ENCODE assay signal across 10 cellular contexts in genomic region chr5:154829589-154830218, GRCh38. TPM values are rescaled to one million over a fixed set of nuclear protein-coding genes. Genes with fewer than 3 reads are reported as not detected.
DNase-seq lines count a peak whose midpoint lies in the region; ATAC-seq and TF ChIP-seq lines count a peak whose summit lies in the region.
"Had no signal": no experiment of that assay in that cellular context is flagged by ENCODE, and none has a peak within 500 bp of the region (broad histone marks: within the 10 kb centered on the region; RNA-seq: fewer than 3 reads in every experiment).

No MANE protein-coding gene starts in this region.

- H3K9me3 ChIP-seq in HCT116 (ENCODE audit: control insufficient read depth in 1 of 2, insufficient read depth in 1 of 2, low read depth in 1 of 2, low read length in 2 of 2), result no peaks in the 10 kb centered on the region
- H3K9me3 ChIP-seq in SJCRH30 (replicated peaks), result no peaks in the 10 kb centered on the region
- no peaks in the 10 kb centered on the region for H3K9me3 ChIP-seq in A673 (ENCODE audit: low read depth, low read length, poor library complexity, severe bottlenecking)

- peak overlapping the region in 1 of 2 experiments; percentile 33; a peak in 2 of 4 replicates for H3K4me3 ChIP-seq in HCT116 (replicated peaks in 1 of 2; ENCODE audit: low read depth in 1 of 2, low read length in 2 of 2)
- no peak overlapping the region for H3K4me3 ChIP-seq in SJCRH30
- H3K4me3 ChIP-seq in A673 (ENCODE audit: low read depth, low read length, poor library complexity, severe bottlenecking), result no peak overlapping the region

- RAD21 ChIA-PET in HCT116 (lab: Charles Lee; ENCODE audit: low non-redundant PET in 1 of 2, low total read pairs in 2 of 2, uncharacterized antibody in 2 of 2, unreplicated experiment in 2 of 2), result no interaction called here

- TF ChIP-seq POLR2A in HCT116 (IDR thresholded peaks at IDR 0.05; ENCODE audit: borderline replicate concordance, extremely low read depth, insufficient read depth, insufficient read length), result no peak

- no peaks in the 10 kb centered on the region for H3K9me2 ChIP-seq in HCT116 (ENCODE audit: insufficient read depth)

- H3K79me2 ChIP-seq in HCT116 (ENCODE audit: insufficient read depth, low read length), result no peaks in the 10 kb centered on the region

- CTCF ChIA-PET in HCT116 (lab: Charles Lee) (interaction anchor here (0.9 kb wide), 1 partner anchor 179 kb away, joined by 5 read pairs; no protein-coding TSS in a partner anchor), MCF 10A (lab: Yijun Ruan, JAX) (interaction anchor here (0.5 to 2.2 kb wide), 7 partner anchors 14 to 181 kb away, joined by 3 to 5 read pairs (median 4); no protein-coding TSS in a partner anchor), A673 (lab: Charles Lee) (no interaction called here), WTC11 (lab: Charles Lee) (no interaction called here)

- no peaks in the 10 kb centered on the region for H4K20me1 ChIP-seq in HCT116 (ENCODE audit: insufficient read depth)

- H2AFZ ChIP-seq in HCT116 (ENCODE audit: low read depth, low read length, poor library complexity, severe bottlenecking), result no peak overlapping the region

- peak; percentile 86 for ATAC-seq in HCT116
- peak; percentile 14 for ATAC-seq in sciatic nerve
- ATAC-seq in HG03139 (IDR thresholded peaks at IDR 0.05; ENCODE audit: unreplicated experiment), result no peak
- ATAC-seq in WTC11, result no peak

- H3K9me3 Mint-ChIP-seq in MCF 10A (ENCODE audit: unreplicated experiment), result no peaks in the 10 kb centered on the region
- H3K9me3 Mint-ChIP-seq in WTC11, result no peaks in the 10 kb centered on the region
- H3K9me3 Mint-ChIP-seq: nephron progenitor cell had no signal

- H3K4me1 ChIP-seq in HCT116 (ENCODE audit: control insufficient read depth in 1 of 2, insufficient read depth in 2 of 2, low read length in 2 of 2) (peaks cover 35 to 44% of the 10 kb centered on the region in 2 experiments), SJCRH30 (peaks cover 27% of the 10 kb centered on the region), A673 (ENCODE audit: insufficient read depth, low read length, poor library complexity, severe bottlenecking) (peaks cover 4% of the 10 kb centered on the region)

- BruUV-seq in HCT116 (replicated peaks; lab: Mats Ljungman, UMichigan) (no TSS peak), MCF 10A (replicated peaks; lab: Mats Ljungman, UMichigan) (no TSS peak), A673 (replicated peaks; lab: Mats Ljungman, UMichigan) (no TSS peak)

- peak overlapping the region; percentile 11; the same call in 1 of the 2 replicates for H3K9ac ChIP-seq in HCT116 (ENCODE audit: low read length)

- H3K4me3 Mint-ChIP-seq in MCF 10A (ENCODE audit: unreplicated experiment), result peak overlapping the region; percentile 14
- no peak overlapping the region for H3K4me3 Mint-ChIP-seq in WTC11
- H3K4me3 Mint-ChIP-seq: nephron progenitor cell had no signal

- no peak for TF ChIP-seq CTCF in HCT116 (IDR thresholded peaks at IDR 0.05 in 2 of 3, conservative IDR thresholded peaks at IDR 0.05 in 1 of 3; ENCODE audit: borderline replicate concordance in 1 of 3, insufficient read depth in 1 of 3, low read depth in 2 of 3, low read length in 2 of 3)
- no peak for TF ChIP-seq CTCF in MCF 10A (IDR thresholded peaks at IDR 0.05; ENCODE audit: unreplicated experiment)
- TF ChIP-seq CTCF in A673 (conservative IDR thresholded peaks at IDR 0.05; ENCODE audit: low read depth, low read length), result no peak
- no peak for TF ChIP-seq CTCF in WTC11 (IDR thresholded peaks at IDR 0.05)

- H3K27me3 Mint-ChIP-seq in MCF 10A (ENCODE audit: insufficient read depth, unreplicated experiment), result no peaks in the 10 kb centered on the region
- H3K27me3 Mint-ChIP-seq in WTC11 (ENCODE audit: low read depth), result no peaks in the 10 kb centered on the region

- H3K27me3 ChIP-seq in HCT116 (ENCODE audit: insufficient read depth, low read length) (no peaks in the 10 kb centered on the region), SJCRH30 (no peaks in the 10 kb centered on the region), A673 (replicated peaks; ENCODE audit: insufficient read depth, low read depth, low read length, poor library complexity) (no peaks in the 10 kb centered on the region)

- DNase-seq in HCT116 (ENCODE audit: low read depth, low spot score) (peak; percentile 85), SJCRH30 (peak; percentile 65 to 74), MCF 10A (ENCODE audit: unreplicated experiment) (peak; percentile 98), sciatic nerve (ENCODE audit: low spot score) (no peak), A673 (ENCODE audit: low spot score) (no peak), WTC11 (ENCODE audit: low spot score) (no peak), AML-193 (lab: John Stamatoyannopoulos, UW) (no peak)
- DNase-seq: NCI-H1092 treated with DMSO at 0.1 percent for 48 hours, nephron progenitor cell had no signal

- H3K36me3 Mint-ChIP-seq in MCF 10A (ENCODE audit: insufficient read depth, unreplicated experiment), result peaks cover 45% of the 10 kb centered on the region
- peaks cover 32% of the 10 kb centered on the region for H3K36me3 Mint-ChIP-seq in WTC11

- POLR2A ChIA-PET in HCT116 (lab: Charles Lee) (interaction anchor here (2.1 kb wide), 1 partner anchor 28 kb away, joined by 7 read pairs; the partner anchor contains the start of gene CNOT8), MCF 10A (lab: Yijun Ruan, JAX) (interaction anchor here (0.7 to 4.4 kb wide), 18 partner anchors 10 to 383 kb away, joined by 3 to 78 read pairs (median 6); partner anchors contain the start of genes CNOT8, FAXDC2 and SAP30L), A673 (lab: Charles Lee; ENCODE audit: low non-redundant PET) (no interaction called here), WTC11 (lab: Charles Lee) (interaction anchor here (0.5 kb wide), 1 partner anchor 16 kb away, joined by 4 read pairs; no protein-coding TSS in a partner anchor)

- H3K4me1 Mint-ChIP-seq in MCF 10A (ENCODE audit: insufficient read depth, unreplicated experiment) (peaks cover 54% of the 10 kb centered on the region), WTC11 (no peaks in the 10 kb centered on the region)

- no peak; the same call in 1 of the 2 replicates for TF ChIP-seq RAD21 in HCT116 (IDR thresholded peaks at IDR 0.05; ENCODE audit: low read depth)

- H3K27ac Mint-ChIP-seq in MCF 10A (ENCODE audit: low read depth, unreplicated experiment) (peak overlapping the region; percentile 87), WTC11 (no peak overlapping the region)
- H3K27ac Mint-ChIP-seq: nephron progenitor cell had no signal

- H3K36me3 ChIP-seq in HCT116 (ENCODE audit: control insufficient read depth in 1 of 2, insufficient read depth in 2 of 2, low read length in 2 of 2), result no peaks in the 10 kb centered on the region
- H3K36me3 ChIP-seq in SJCRH30, result no peaks in the 10 kb centered on the region
- peaks cover 7% of the 10 kb centered on the region for H3K36me3 ChIP-seq in A673 (ENCODE audit: insufficient read depth, low read length, poor library complexity, severe bottlenecking)

- intact Hi-C loops in HCT116 (cut with micrococcal nuclease) (no loop called here), MCF 10A (cut with micrococcal nuclease) (loop anchor here (2.0 kb wide), 1 partner anchor 29 kb away; the partner anchor contains the start of gene CNOT8), sciatic nerve (cut with DNase I) (no loop called here), A673 (cut with micrococcal nuclease; ENCODE audit: unreplicated experiment) (no loop called here)

- peak overlapping the region; percentile 56 for H3K27ac ChIP-seq in HCT116 (ENCODE audit: low read depth, low read length)
- H3K27ac ChIP-seq in SJCRH30, result peak overlapping the region; percentile 65
- H3K27ac ChIP-seq in A673 (ENCODE audit: low read depth, low read length, poor library complexity, severe bottlenecking), result no peak overlapping the region

- H3K4me2 ChIP-seq in HCT116 (ENCODE audit: low read length), result peak overlapping the region; percentile 66

TF ChIP-seq in HCT116, 20 proteins besides CTCF, POLR2A, EP300 and RAD21 (continues in another document):
- TF ChIP-seq SRF (IDR thresholded peaks at IDR 0.05; ENCODE audit: low read depth) (peak; percentile 65), EGR1 (IDR thresholded peaks at IDR 0.05; ENCODE audit: low read depth) (no peak), POLR2AphosphoS5 (IDR thresholded peaks at IDR 0.05; ENCODE audit: low read depth, low read length) (peak; percentile 63), CBX3 (IDR thresholded peaks at IDR 0.05; ENCODE audit: low read depth) (peak; percentile 89), MAX (IDR thresholded peaks at IDR 0.05) (peak; percentile 80; the same call in 1 of the 2 replicates), YY1 (IDR thresholded peaks at IDR 0.05; ENCODE audit: extremely low read depth, insufficient replicate concordance, low read depth, low read length) (peak; percentile 4), SIN3A (IDR thresholded peaks at IDR 0.05; ENCODE audit: low read depth) (peak; percentile 73; the same call in 1 of the 2 replicates)

TF ChIP-seq in WTC11, 78 proteins besides CTCF, POLR2A, EP300 and RAD21 (continues in another document):
- no peak for TF ChIP-seq AR (CRISPR knock-in tag; IDR thresholded peaks at IDR 0.05)

RNA-seq across cellular contexts. Expression of gene FAXDC2, which starts 20.7 kb away (rescaled TPM):
- total RNA-seq in HCT116 (2021; ENCODE audit: unreplicated experiment) (0.22 TPM), MCF 10A (2022) (0.79 and 2.1 TPM in 2 replicates), sciatic nerve (60.9 TPM), A673 (2021) (0.44 TPM in 1 of 2 replicates, not detected in the other), WTC11 (2021) (3.9 to 6.0 TPM (median 5.5 TPM) in 3 replicates)
- polyA plus RNA-seq in HCT116 (2012), result 0.27 and 0.68 TPM in 2 replicates
- 2.6 and 4.2 TPM in 2 replicates for total RNA-seq in SJCRH30 (2014; rRNA removed; shearing (Covaris generic))

RNA-seq across cellular contexts. Expression of gene CNOT8, which starts 28.7 kb away (rescaled TPM):
- total RNA-seq in HCT116 (2021; ENCODE audit: unreplicated experiment), result 45.0 TPM
- 34.5 and 39.1 TPM in 2 replicates for polyA plus RNA-seq in HCT116 (2012)
- total RNA-seq in SJCRH30 (2014; rRNA removed; shearing (Covaris generic)), result 64.4 and 65.5 TPM in 2 replicates
- total RNA-seq in MCF 10A (2022), result 52.3 and 60.5 TPM in 2 replicates
- 45.3 TPM for total RNA-seq in sciatic nerve
- 45.2 and 50.2 TPM in 2 replicates for total RNA-seq in A673 (2021)
- 51.7 to 58.6 TPM (median 54.4 TPM) in 3 replicates for total RNA-seq in WTC11 (2021)

Comparison
In these comparisons a context has a peak if more than half of its experiments do, and no peak if none do; other contexts are left out.
1. ATAC-seq: peak in HCT116 (single experiment) and sciatic nerve (single experiment); none in HG03139 (single experiment) and WTC11 (single experiment).
2. DNase-seq: peak in HCT116 (single experiment), SJCRH30 (2 of 2) and MCF 10A (single experiment); none in sciatic nerve (single experiment), A673 (single experiment), WTC11 (single experiment) and AML-193 (0 of 2).
3. CTCF ChIA-PET loops: an anchor here in HCT116 (0.9 kb wide) and MCF 10A (0.5 to 2.2 kb wide); none called in A673 and WTC11.
4. Of the 4 proteins assayed by ChIP-seq in both WTC11 and HCT116: peak only in WTC11: none; only in HCT116: MAX and SP1; in both: none; in neither: 2.